ENCODE assay signal across 10 cellular contexts in genomic region chr11:544817-545166, GRCh38. TPM values are rescaled to one million over a fixed set of nuclear protein-coding genes. Genes with fewer than 3 reads are reported as not detected.
"Had no signal": no experiment of that assay in that cellular context is flagged by ENCODE, and none has a peak within 500 bp of the region (broad histone marks: within the 10 kb centered on the region; RNA-seq: fewer than 3 reads in every experiment).

No MANE protein-coding gene starts in this region.

- H3K4me3 Mint-ChIP-seq: HFFc6 had no signal

- ATAC-seq: HCT116, K562 had no signal

- H3K9me3 ChIP-seq: HAP-1 had no signal

- H3K36me3 ChIP-seq: HAP-1 had no signal

- H3K9me3 Mint-ChIP-seq: HFFc6, IgD-negative memory B cell had no signal

- H3K27ac Mint-ChIP-seq: HFFc6 had no signal

- H3K4me1 ChIP-seq: HAP-1 had no signal

- H3K4me3 ChIP-seq: GM23248, HAP-1, K562 had no signal

- DNase-seq: GM23248, GOT3, H7, HFFc6 had no signal

- H3K27ac ChIP-seq: GM23248, HL-60 had no signal

- H3K9ac ChIP-seq: GM23248 had no signal

- H2AFZ ChIP-seq: GM23248 had no signal

- H3K27me3 Mint-ChIP-seq: IgD-negative memory B cell had no signal

RNA-seq across cellular contexts. Expression of gene LRRC56, which starts 7.5 kb away (rescaled TPM):
- total RNA-seq: HT1080 had no signal
